1 cellular context compared by ENCODE assay signal in genomic region chr15:43824302-43825246, GRCh38.
TF ChIP-seq lines count a peak whose summit lies in the region.

Gene MFAP1 (minus strand): TSS chr15:43824690. CDS start chr15:43824569, 121 bp downstream.

TF ChIP-seq in K562, 482 proteins besides CTCF, POLR2A, EP300 and RAD21 (continued from another document and continues in another):
- TF ChIP-seq NRF1 (conservative IDR thresholded peaks at IDR 0.05 in 1 of 2, IDR thresholded peaks at IDR 0.05 in 1 of 2): peak; percentile 96 to 97
- TF ChIP-seq SMAD1 (IDR thresholded peaks at IDR 0.05; ENCODE audit: low read depth, low read length, partially characterized antibody): peak; percentile 51
- peak; percentile 78; the same call in 1 of the 2 replicates for TF ChIP-seq PHF8 (IDR thresholded peaks at IDR 0.05; ENCODE audit: borderline replicate concordance, low read length)
- TF ChIP-seq CBFA2T2 (conservative IDR thresholded peaks at IDR 0.05): no peak
- TF ChIP-seq NBN (IDR thresholded peaks at IDR 0.05; ENCODE audit: low read depth): peak; percentile 88; the same call in 1 of the 2 replicates
- no peak for TF ChIP-seq ZNF609 (CRISPR knock-in tag; IDR thresholded peaks at IDR 0.05; ENCODE audit: borderline replicate concordance)
- TF ChIP-seq ZNF121 (CRISPR knock-in tag; conservative IDR thresholded peaks at IDR 0.05): no peak
- peak; percentile 75 for TF ChIP-seq HINFP (tag; conservative IDR thresholded peaks at IDR 0.05; ENCODE audit: low read depth)
- TF ChIP-seq CAMTA2 (CRISPR knock-in tag; conservative IDR thresholded peaks at IDR 0.05): no peak
- no peak for TF ChIP-seq NR2C1 (IDR thresholded peaks at IDR 0.05)
- 0 out of 2 replicates have a peak, but pooled peaks have one; percentile 25 for TF ChIP-seq NR2C1 (tag; IDR thresholded peaks at IDR 0.05)
- peak; percentile 93 for TF ChIP-seq RBBP5 (IDR thresholded peaks at IDR 0.05; ENCODE audit: borderline replicate concordance, insufficient read depth, low read length, poor library complexity, severe bottlenecking)
- TF ChIP-seq MAFK (IDR thresholded peaks at IDR 0.05; ENCODE audit: low read length): peak; percentile 35; the same call in 1 of the 2 replicates
- peak; percentile 77 for TF ChIP-seq TEAD4 (IDR thresholded peaks at IDR 0.05; ENCODE audit: low read length)
- no peak for TF ChIP-seq TEAD4 (CRISPR knock-in tag; IDR thresholded peaks at IDR 0.05; ENCODE audit: borderline replicate concordance)
- peak in 1 of 2 experiments; percentile 65; a peak in 1 of 4 replicates for TF ChIP-seq MLLT1 (IDR thresholded peaks at IDR 0.05)
- TF ChIP-seq KDM1A (IDR thresholded peaks at IDR 0.05): no peak
- peak; percentile 88 for TF ChIP-seq TAF9B (IDR thresholded peaks at IDR 0.05; ENCODE audit: partially characterized antibody)
- TF ChIP-seq HEY1 (CRISPR knock-in tag; IDR thresholded peaks at IDR 0.05; ENCODE audit: borderline replicate concordance): no peak
- TF ChIP-seq ZNF318 (IDR thresholded peaks at IDR 0.05; ENCODE audit: borderline replicate concordance in 1 of 2, low read depth in 1 of 2): peak in 1 of 2 experiments; percentile 47; a peak in 1 of 4 replicates
- TF ChIP-seq ZNF766 (CRISPR knock-in tag; conservative IDR thresholded peaks at IDR 0.05): no peak
- no peak for TF ChIP-seq PRMT5 (CRISPR knock-in tag; IDR thresholded peaks at IDR 0.05)
- TF ChIP-seq SOX6 (IDR thresholded peaks at IDR 0.05): peak; percentile 55
- peak; percentile 94 for TF ChIP-seq TAF1 (IDR thresholded peaks at IDR 0.05; ENCODE audit: control insufficient read depth, extremely low read depth, insufficient read depth, low read length, severe bottlenecking)
- TF ChIP-seq ZNF780A (CRISPR knock-in tag; IDR thresholded peaks at IDR 0.05): no peak
- no peak for TF ChIP-seq ZNF830 (CRISPR knock-in tag; IDR thresholded peaks at IDR 0.05)
- peak; percentile 71 for TF ChIP-seq ZNF143 (CRISPR knock-in tag; IDR thresholded peaks at IDR 0.05)
- peak; percentile 89 for TF ChIP-seq NFRKB (IDR thresholded peaks at IDR 0.05; ENCODE audit: low read depth)
- no peak for TF ChIP-seq FIP1L1 (IDR thresholded peaks at IDR 0.05; ENCODE audit: low read depth, low read length, poor library complexity, severe bottlenecking)
- TF ChIP-seq SMARCE1 (IDR thresholded peaks at IDR 0.05): 0 out of 2 replicates have a peak, but pooled peaks have one; percentile 57
- no peak for TF ChIP-seq MTF1 (CRISPR knock-in tag; IDR thresholded peaks at IDR 0.05; ENCODE audit: borderline replicate concordance)
- TF ChIP-seq RBM15 (IDR thresholded peaks at IDR 0.05; ENCODE audit: insufficient read depth, low read length): no peak
- TF ChIP-seq ZNF707 (CRISPR knock-in tag; conservative IDR thresholded peaks at IDR 0.05): peak; percentile 65
- TF ChIP-seq E2F6 (IDR thresholded peaks at IDR 0.05; ENCODE audit: borderline replicate concordance in 1 of 2, extremely low read depth in 1 of 2, insufficient read depth in 1 of 2, insufficient read length in 1 of 2, low read depth in 1 of 2, low read length in 1 of 2, poor library complexity in 1 of 2, severe bottlenecking in 1 of 2): peak; percentile 98 to 100
- TF ChIP-seq ZNF324 (CRISPR knock-in tag; IDR thresholded peaks at IDR 0.05): no peak
- TF ChIP-seq ZNF146 (CRISPR knock-in tag; IDR thresholded peaks at IDR 0.05; ENCODE audit: unreplicated experiment): no peak
- no peak for TF ChIP-seq MLX (CRISPR knock-in tag; conservative IDR thresholded peaks at IDR 0.05)
- peak; percentile 39; the same call in 1 of the 2 replicates for TF ChIP-seq THRAP3 (IDR thresholded peaks at IDR 0.05; ENCODE audit: borderline replicate concordance)
- peak in 1 of 2 experiments; percentile 82; a peak in 1 of 4 replicates for TF ChIP-seq KDM4B (IDR thresholded peaks at IDR 0.05; ENCODE audit: borderline replicate concordance in 2 of 2, low read depth in 1 of 2)
- TF ChIP-seq MIER1 (IDR thresholded peaks at IDR 0.05; ENCODE audit: low read depth): 0 out of 2 replicates have a peak, but pooled peaks have one; percentile 34
- TF ChIP-seq ZNF639 (CRISPR knock-in tag; conservative IDR thresholded peaks at IDR 0.05 in 1 of 2, IDR thresholded peaks at IDR 0.05 in 1 of 2): peak in 1 of 2 experiments; percentile 68; a peak in 2 of 4 replicates
- TF ChIP-seq ZNF174 (CRISPR knock-in tag; IDR thresholded peaks at IDR 0.05): no peak
- TF ChIP-seq RBFOX2 (IDR thresholded peaks at IDR 0.05; ENCODE audit: low read depth, low read length): peak; percentile 87
- TF ChIP-seq FOXK2 (conservative IDR thresholded peaks at IDR 0.05 in 1 of 2, IDR thresholded peaks at IDR 0.05 in 1 of 2; ENCODE audit: low read depth in 2 of 2): peak; percentile 77 to 89; a peak in 3 of 4 replicates
- peak; percentile 100 for TF ChIP-seq L3MBTL2 (IDR thresholded peaks at IDR 0.05)
- TF ChIP-seq ZBTB17 (CRISPR knock-in tag; IDR thresholded peaks at IDR 0.05): no peak
- TF ChIP-seq ZBTB8A (IDR thresholded peaks at IDR 0.05; ENCODE audit: partially characterized antibody): no peak
- peak; percentile 85; the same call in 1 of the 2 replicates for TF ChIP-seq LARP7 (IDR thresholded peaks at IDR 0.05)
